8 cellular contexts compared by ENCODE assay signal in genomic region chr18:11906926-11907874, GRCh38. TPM values are rescaled to one million over a fixed set of nuclear protein-coding genes. Genes with fewer than 3 reads are reported as not detected.
A peak's percentile ranks its signal among the peaks of the same experiment; 100 is the strongest.
DNase-seq lines count a peak whose midpoint lies in the region; ATAC-seq, FAIRE-seq and TF ChIP-seq lines count a peak whose summit lies in the region.

No MANE protein-coding gene starts in this region.

- ATAC-seq in PC-3 (no peak), HG02870 (IDR thresholded peaks at IDR 0.05; ENCODE audit: unreplicated experiment) (no peak), GM21723 (IDR thresholded peaks at IDR 0.05; ENCODE audit: unreplicated experiment) (no peak)

- H3K36me3 Mint-ChIP-seq in CD8-positive, alpha-beta memory T cell, result peaks cover 0 to 36% (median 6%) of the 10 kb centered on the region in 3 donors

- TF ChIP-seq EP300 in ovary (IDR thresholded peaks at IDR 0.05), result no peak

- H3K4me1 ChIP-seq in CD8-positive, alpha-beta memory T cell (ENCODE audit: insufficient read depth, low read length), result peaks cover 18% of the 10 kb centered on the region
- peaks cover 24% of the 10 kb centered on the region for H3K4me1 ChIP-seq in PC-3 (ENCODE audit: insufficient read depth, low read length)
- peaks cover 9% of the 10 kb centered on the region for H3K4me1 ChIP-seq in endothelial cell of umbilical vein (ENCODE audit: control insufficient read depth, extremely low read depth, insufficient read depth, low read length)
- H3K4me1 ChIP-seq in ovary (ENCODE audit: insufficient read depth), result peaks cover 5% of the 10 kb centered on the region

- peak overlapping the region; percentile 92 to 97 (median 96) for H3K4me3 Mint-ChIP-seq in CD8-positive, alpha-beta memory T cell

- TF ChIP-seq POLR2A in endothelial cell of umbilical vein (IDR thresholded peaks at IDR 0.05; ENCODE audit: low read depth, low read length) (no peak), ovary (IDR thresholded peaks at IDR 0.05) (no peak)

- H3K27ac ChIP-seq in CD8-positive, alpha-beta memory T cell (ENCODE audit: low read depth, low read length), result peak overlapping the region; percentile 72
- H3K27ac ChIP-seq in PC-3 (ENCODE audit: low read length) (no peak overlapping the region), endothelial cell of umbilical vein (ENCODE audit: insufficient read depth, low read depth, low read length) (peak overlapping the region; percentile 93), ovary (no peak overlapping the region)

- FAIRE-seq in endothelial cell of umbilical vein (lab: Jason Lieb, UNC), result no peak

- H3K9me3 Mint-ChIP-seq in CD8-positive, alpha-beta memory T cell, result no peaks in the 10 kb centered on the region

- TF ChIP-seq CTCF in PC-3 (conservative IDR thresholded peaks at IDR 0.05; ENCODE audit: low read depth, low read length), result no peak
- no peak for TF ChIP-seq CTCF in endothelial cell of umbilical vein (IDR thresholded peaks at IDR 0.05; ENCODE audit: extremely low read depth in 1 of 2, insufficient read depth in 1 of 2, low read depth in 1 of 2, low read length in 2 of 2)
- no peak for TF ChIP-seq CTCF in ovary (IDR thresholded peaks at IDR 0.05)

- no peaks in the 10 kb centered on the region for H3K9me3 ChIP-seq in CD8-positive, alpha-beta memory T cell (ENCODE audit: low read length)
- no peaks in the 10 kb centered on the region for H3K9me3 ChIP-seq in PC-3 (ENCODE audit: low read length)
- no peaks in the 10 kb centered on the region for H3K9me3 ChIP-seq in endothelial cell of umbilical vein (replicated peaks; ENCODE audit: control insufficient read depth, insufficient read depth, low read length)
- no peaks in the 10 kb centered on the region for H3K9me3 ChIP-seq in ovary

- peak overlapping the region; percentile 96 for H3K9ac ChIP-seq in PC-3 (ENCODE audit: low read length)
- H3K9ac ChIP-seq in endothelial cell of umbilical vein (replicated peaks; ENCODE audit: extremely low read depth, insufficient read depth, low read length), result peak overlapping the region; percentile 97

- no peaks in the 10 kb centered on the region for H3K9me1 ChIP-seq in endothelial cell of umbilical vein (replicated peaks; ENCODE audit: control insufficient read depth, extremely low read depth, insufficient read depth, low read length)

- H3K4me2 ChIP-seq in PC-3 (ENCODE audit: low read length) (peak overlapping the region; percentile 98), endothelial cell of umbilical vein (ENCODE audit: insufficient read depth, low read length) (peak overlapping the region; percentile 97)

- 69 to 71% (median 70%) methylated on average over 20 of the region's 20 CpGs for WGBS in ovary, 3 donors

- H3K4me3 ChIP-seq in CD8-positive, alpha-beta memory T cell (ENCODE audit: low read length), result peak overlapping the region; percentile 82
- peak overlapping the region; percentile 91 for H3K4me3 ChIP-seq in PC-3 (ENCODE audit: low read length)
- H3K4me3 ChIP-seq in endothelial cell of umbilical vein (replicated peaks in 1 of 3; ENCODE audit: insufficient read depth in 1 of 3, low read depth in 1 of 3, low read length in 3 of 3), result peak overlapping the region; percentile 76 to 97 (median 93)
- peak overlapping the region; percentile 68 for H3K4me3 ChIP-seq in ovary

- no peaks in the 10 kb centered on the region for H4K20me1 ChIP-seq in PC-3 (ENCODE audit: low read length)
- H4K20me1 ChIP-seq in endothelial cell of umbilical vein (replicated peaks; ENCODE audit: control insufficient read depth, extremely low read depth, insufficient read depth, low read length), result no peaks in the 10 kb centered on the region

- H3F3A ChIP-seq in PC-3 (ENCODE audit: low read length, unreplicated experiment), result no peaks in the 10 kb centered on the region

- peak overlapping the region in 7 of 8 donors; percentile 91 to 97 (median 95) for H3K27ac Mint-ChIP-seq in CD8-positive, alpha-beta memory T cell

- POLR2A ChIA-PET in CD8-positive, alpha-beta memory T cell (lab: Charles Lee), result interaction anchor here (0.6 to 1.5 kb wide), 2 partner anchors 55 to 1041 kb away, joined by 3 to 10 read pairs; no protein-coding TSS in a partner anchor
- POLR2A ChIA-PET in PC-3 (lab: Charles Lee; ENCODE audit: unreplicated experiment) (no interaction called here), endothelial cell of umbilical vein (lab: Charles Lee) (no interaction called here)

- H3K27me3 Mint-ChIP-seq in CD8-positive, alpha-beta memory T cell, result no peaks in the 10 kb centered on the region

- no peak for DNase-seq in CD8-positive, alpha-beta memory T cell
- DNase-seq in PC-3 (no peak), endothelial cell of umbilical vein (ENCODE audit: low read depth, low spot score) (no peak), ovary (no peak), GOT3 (lab: John Stamatoyannopoulos, UW) (no peak), hippocampal formation (lab: John Stamatoyannopoulos, UW) (no peak)

- intact Hi-C loops in PC-3 (cut with micrococcal nuclease), result no loop called here
- intact Hi-C loops in endothelial cell of umbilical vein (cut with micrococcal nuclease), result no loop called here
- intact Hi-C loops in ovary (cut with DNase I), result no loop called here

- no TSS peak for BruUV-seq in PC-3 (replicated peaks; lab: Mats Ljungman, UMichigan)
- no TSS peak for BruUV-seq in endothelial cell of umbilical vein (replicated peaks; lab: Mats Ljungman, UMichigan)

- H2AFZ ChIP-seq in PC-3 (ENCODE audit: low read length) (no peak overlapping the region), endothelial cell of umbilical vein (ENCODE audit: low read depth, low read length) (no peak overlapping the region)

- dilution Hi-C loops in endothelial cell of umbilical vein (cut with MboI; ENCODE audit: extremely low pct_ligation_motif_present, low sequenced_read_pairs), result no loop called here

- no peaks in the 10 kb centered on the region for H3K27me3 ChIP-seq in CD8-positive, alpha-beta memory T cell (ENCODE audit: insufficient read depth, low read length, poor library complexity, severe bottlenecking)
- H3K27me3 ChIP-seq in PC-3 (ENCODE audit: low read length) (no peaks in the 10 kb centered on the region), endothelial cell of umbilical vein (ENCODE audit: control insufficient read depth in 2 of 2, insufficient read depth in 2 of 2, low read length in 2 of 2) (no peaks in the 10 kb centered on the region), ovary (no peaks in the 10 kb centered on the region)

- CTCF ChIA-PET in CD8-positive, alpha-beta memory T cell (lab: Charles Lee), result no interaction called here
- CTCF ChIA-PET in PC-3 (lab: Charles Lee) (no interaction called here), endothelial cell of umbilical vein (lab: Charles Lee) (no interaction called here)

- H3K79me2 ChIP-seq in PC-3 (ENCODE audit: low read length) (peaks cover 13% of the 10 kb centered on the region), endothelial cell of umbilical vein (ENCODE audit: control insufficient read depth, insufficient read depth, low read length) (no peaks in the 10 kb centered on the region)

- H3K4me1 Mint-ChIP-seq in CD8-positive, alpha-beta memory T cell, result peaks cover 22 to 49% (median 34%) of the 10 kb centered on the region in 3 donors

- no peaks in the 10 kb centered on the region for H3K9me2 ChIP-seq in PC-3 (replicated peaks; ENCODE audit: low read length)

- peaks cover 4% of the 10 kb centered on the region for H3K36me3 ChIP-seq in CD8-positive, alpha-beta memory T cell (ENCODE audit: insufficient read depth, low read length)
- no peaks in the 10 kb centered on the region for H3K36me3 ChIP-seq in PC-3 (ENCODE audit: low read depth, low read length)
- H3K36me3 ChIP-seq in endothelial cell of umbilical vein (ENCODE audit: control insufficient read depth in 2 of 2, extremely low read depth in 1 of 2, insufficient read depth in 2 of 2, low read length in 2 of 2), result peaks cover 2 to 4% of the 10 kb centered on the region in 2 experiments
- no peaks in the 10 kb centered on the region for H3K36me3 ChIP-seq in ovary

TF ChIP-seq in endothelial cell of umbilical vein, 7 proteins besides CTCF, POLR2A, EP300 and RAD21 (continues in another document):
- TF ChIP-seq EZH2 (IDR thresholded peaks at IDR 0.05; ENCODE audit: borderline replicate concordance, low read depth, low read length, severe bottlenecking) (no peak), FOS (IDR thresholded peaks at IDR 0.05; ENCODE audit: borderline replicate concordance, insufficient read depth, low read length) (no peak), MAX (IDR thresholded peaks at IDR 0.05; ENCODE audit: insufficient read depth, insufficient read length) (no peak), GATA2 (IDR thresholded peaks at IDR 0.05; ENCODE audit: insufficient read depth, insufficient read length, low read depth, low read length) (no peak), MYC (IDR thresholded peaks at IDR 0.05; ENCODE audit: low read depth, low read length) (no peak)

RNA-seq across cellular contexts. Expression of gene MPPE1, which starts 0.9 kb away (rescaled TPM):
- 10 to 100 TPM; 32.3 to 37.7 TPM for total RNA-seq in CD8-positive, alpha-beta memory T cell
- 44.0 TPM for polyA plus RNA-seq in CD8-positive, alpha-beta memory T cell
- total RNA-seq in PC-3 (2014; rRNA removed) (15.8 and 17.9 TPM in 2 replicates), endothelial cell of umbilical vein (28.8 and 30.6 TPM in 2 replicates), ovary (10 to 100 TPM; 19.9 to 38.0 (median 25.5) TPM)
- polyA plus RNA-seq in endothelial cell of umbilical vein (13.4 and 15.2 TPM in 2 replicates), ovary (10 to 100 TPM; 22.7 to 29.8 TPM)
- 11.6 and 12.4 TPM in 2 replicates for polyA plus RNA-seq in endothelial cell of umbilical vein (2011; cell fraction: cytosol; rRNA removed)
- 42.3 and 43.2 TPM in 2 replicates for polyA plus RNA-seq in endothelial cell of umbilical vein (2011; cell fraction: nucleus; rRNA removed)
- 12.1 and 20.8 TPM in 2 replicates for polyA plus RNA-seq in endothelial cell of umbilical vein (2012)
- 18.4 and 26.6 TPM in 2 replicates for polyA minus RNA-seq in endothelial cell of umbilical vein
- polyA minus RNA-seq in endothelial cell of umbilical vein (2011; cell fraction: cytosol; rRNA and poly(A)+ RNA removed), result 9.5 TPM
- polyA minus RNA-seq in endothelial cell of umbilical vein (2011; cell fraction: nucleus; rRNA and poly(A)+ RNA removed), result 17.7 and 23.9 TPM in 2 replicates

RNA-seq across cellular contexts. Expression of gene CHMP1B, which starts 56.0 kb away (rescaled TPM):
- 10 to 100 TPM; 24.5 to 24.9 TPM for total RNA-seq in CD8-positive, alpha-beta memory T cell
- 55.2 TPM for polyA plus RNA-seq in CD8-positive, alpha-beta memory T cell
- total RNA-seq in PC-3 (2014; rRNA removed) (81.9 and 89.5 TPM in 2 replicates), endothelial cell of umbilical vein (27.0 and 27.2 TPM in 2 replicates), ovary (10 to 100 TPM; 21.8 to 58.0 (median 33.0) TPM)
- polyA plus RNA-seq in endothelial cell of umbilical vein (17.4 and 24.0 TPM in 2 replicates), ovary (10 to 100 TPM; 31.9 to 32.8 TPM)
- polyA plus RNA-seq in endothelial cell of umbilical vein (2011; cell fraction: cytosol; rRNA removed), result 22.5 and 24.0 TPM in 2 replicates
- 15.7 TPM in 2 replicates for polyA plus RNA-seq in endothelial cell of umbilical vein (2011; cell fraction: nucleus; rRNA removed)
- 29.4 and 29.5 TPM in 2 replicates for polyA plus RNA-seq in endothelial cell of umbilical vein (2012)
- polyA minus RNA-seq in endothelial cell of umbilical vein, result 27.8 and 28.7 TPM in 2 replicates
- 24.2 TPM for polyA minus RNA-seq in endothelial cell of umbilical vein (2011; cell fraction: cytosol; rRNA and poly(A)+ RNA removed)
- 17.3 and 22.8 TPM in 2 replicates for polyA minus RNA-seq in endothelial cell of umbilical vein (2011; cell fraction: nucleus; rRNA and poly(A)+ RNA removed)

Comparison
In these comparisons a context has a peak if more than half of its experiments do, and no peak if none do; other contexts are left out.
1. H3K27ac ChIP-seq: peak in CD8-positive, alpha-beta memory T cell (single experiment) and endothelial cell of umbilical vein (single experiment); none in PC-3 (single experiment) and ovary (0 of 2).
2. Peak in every context shown above with its lines, with median percentiles within 50 percentile points of each other: H3K4me3 ChIP-seq.